Comparison of ENCODE assay signal across 3 cellular contexts in the genomic region with DNA sequence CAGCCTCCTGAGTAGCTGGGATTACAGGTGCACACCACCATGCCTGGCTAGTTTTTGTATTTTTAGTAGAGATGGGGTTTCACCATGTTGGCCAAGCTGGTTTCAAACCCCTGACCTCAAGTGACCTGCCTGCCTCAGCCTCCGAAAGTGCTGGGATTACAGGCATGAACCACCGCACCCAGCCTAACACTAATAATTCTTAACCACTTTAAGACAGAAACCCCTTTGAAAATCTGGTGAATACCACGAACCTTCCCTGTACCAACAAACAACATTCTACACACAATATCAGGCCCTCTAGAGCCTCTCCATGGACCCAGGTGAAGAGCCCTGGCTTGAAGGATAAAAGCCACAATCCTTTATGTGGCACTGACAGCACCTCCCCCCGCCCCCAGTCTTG. TPM values are rescaled to one million over a fixed set of nuclear protein-coding genes. Genes with fewer than 3 reads are reported as not detected.
"Had no signal": no experiment of that assay in that cellular context is flagged by ENCODE, and none has a peak within 500 bp of the region (broad histone marks: within the 10 kb centered on the region; RNA-seq: fewer than 3 reads in every experiment).

No MANE protein-coding gene starts in this region.

RNA-seq across cellular contexts. Expression of gene FRRS1L, which starts 51.2 kb away (rescaled TPM):
- total RNA-seq: H4, HFFc6, HT1080 had no signal
